In genomic region chr5:151770383-151771258, GRCh38 we compare ENCODE assay signal across 8 cellular contexts. TPM values are rescaled to one million over a fixed set of nuclear protein-coding genes. Genes with fewer than 3 reads are reported as not detected.
DNase-seq lines count a peak whose midpoint lies in the region; ATAC-seq and TF ChIP-seq lines count a peak whose summit lies in the region.

No MANE protein-coding gene starts in this region.

- DNase-seq in activated CD4-positive, alpha-beta T cell treated with anti-CD3 and anti-CD28 coated beads, Interleukin-2, amount 50 U/mL, for 4 hours = peak; percentile 11 to 45
- no peak for DNase-seq in activated CD4-positive, alpha-beta T cell treated with anti-CD3 and anti-CD28 coated beads, Interleukin-2, amount 10 ng/mL, durations not matched to agents 24 days and 14 days
- DNase-seq in GM23338 (ENCODE audit: low spot score) (peak; percentile 92), LoVo (ENCODE audit: low spot score) (peak; percentile 54), T-helper 9 cell (peak; percentile 34), epidermal melanocyte (ENCODE audit: insufficient read length, low spot score) (peak; percentile 18)
- DNase-seq in stimulated activated naive CD8-positive, alpha-beta T cell treated with anti-CD3 and anti-CD28 coated beads, Interleukin-15, amount 100 ng/mL, for 72 hours = no peak

- peaks cover 32% of the 10 kb centered on the region for H4K20me1 ChIP-seq in GM23338 (replicated peaks; ENCODE audit: insufficient read depth)

- H3K27me3 Mint-ChIP-seq in activated CD4-positive, alpha-beta T cell treated with anti-CD3 and anti-CD28 coated beads, Interleukin-2, amount 10 ng/mL, durations not matched to agents 24 days and 14 days = no peaks in the 10 kb centered on the region
- H3K27me3 Mint-ChIP-seq in GM23338 (ENCODE audit: insufficient read depth, low read depth, poor library complexity) = peaks cover 4% of the 10 kb centered on the region
- H3K27me3 Mint-ChIP-seq in stimulated activated naive CD8-positive, alpha-beta T cell treated with anti-CD3 and anti-CD28 coated beads, Interleukin-15, amount 100 ng/mL, for 72 hours = no peaks in the 10 kb centered on the region

- peak; percentile 54 for ATAC-seq in GM23338
- peak; percentile 50 for ATAC-seq in stimulated activated naive CD8-positive, alpha-beta T cell treated with anti-CD3 and anti-CD28 coated beads, Interleukin-15, amount 100 ng/mL, for 72 hours

- no peaks in the 10 kb centered on the region for H3K9me2 ChIP-seq in GM23338 (ENCODE audit: insufficient read depth)

- peak overlapping the region; percentile 74 for H3K4me2 ChIP-seq in GM23338

- H3F3A ChIP-seq in GM23338 (replicated peaks; ENCODE audit: low read depth) = no peaks in the 10 kb centered on the region

- no peaks in the 10 kb centered on the region for H3K36me3 ChIP-seq in GM23338 (ENCODE audit: insufficient read depth)

- H3K9me3 ChIP-seq in mononuclear cell (ENCODE audit: low read depth, low read length) = no peaks in the 10 kb centered on the region

- H3K4me3 ChIP-seq in GM23338 = peak overlapping the region; percentile 54
- H3K4me3 ChIP-seq in mononuclear cell (ENCODE audit: low read length) = peak overlapping the region; percentile 93

- peaks cover 25% of the 10 kb centered on the region for H3K36me3 Mint-ChIP-seq in activated CD4-positive, alpha-beta T cell treated with anti-CD3 and anti-CD28 coated beads, Interleukin-2, amount 10 ng/mL, durations not matched to agents 24 days and 14 days (ENCODE audit: low read depth)
- peaks cover 27% of the 10 kb centered on the region for H3K36me3 Mint-ChIP-seq in GM23338 (ENCODE audit: low read depth)

- no peak overlapping the region for H3K27ac Mint-ChIP-seq in activated CD4-positive, alpha-beta T cell treated with anti-CD3 and anti-CD28 coated beads, Interleukin-2, amount 10 ng/mL, durations not matched to agents 24 days and 14 days
- H3K27ac Mint-ChIP-seq in GM23338 = peak overlapping the region; percentile 98; the same call in 1 of the 2 replicates
- H3K27ac Mint-ChIP-seq in stimulated activated naive CD8-positive, alpha-beta T cell treated with anti-CD3 and anti-CD28 coated beads, Interleukin-15, amount 100 ng/mL, for 72 hours = peak overlapping the region in 1 of 2 donors; percentile 95

- peaks cover 51% of the 10 kb centered on the region for H3K79me2 ChIP-seq in GM23338 (replicated peaks; ENCODE audit: insufficient read depth)

- peaks cover 25% of the 10 kb centered on the region for H3K4me1 ChIP-seq in GM23338 (ENCODE audit: insufficient read depth)
- H3K4me1 ChIP-seq in mononuclear cell (ENCODE audit: insufficient read depth, low read length) = peaks cover 43% of the 10 kb centered on the region

- H3K27me3 ChIP-seq in GM23338 (ENCODE audit: insufficient read depth) (no peaks in the 10 kb centered on the region), mononuclear cell (ENCODE audit: insufficient read depth, low read length) (no peaks in the 10 kb centered on the region)

- no peak overlapping the region for H3K4me3 Mint-ChIP-seq in activated CD4-positive, alpha-beta T cell treated with anti-CD3 and anti-CD28 coated beads, Interleukin-2, amount 10 ng/mL, durations not matched to agents 24 days and 14 days
- H3K4me3 Mint-ChIP-seq in GM23338 = no peak overlapping the region; the same call in 1 of the 3 replicates
- no peak overlapping the region for H3K4me3 Mint-ChIP-seq in stimulated activated naive CD8-positive, alpha-beta T cell treated with anti-CD3 and anti-CD28 coated beads, Interleukin-15, amount 100 ng/mL, for 72 hours

- H3K27ac ChIP-seq in GM23338 (ENCODE audit: low read depth) = peak overlapping the region; percentile 95

- intact Hi-C loops in activated CD4-positive, alpha-beta T cell treated with anti-CD3 and anti-CD28 coated beads, Interleukin-2, amount 10 ng/mL, durations not matched to agents 24 days and 14 days (cut with micrococcal nuclease) = loop anchor here (1.0 to 10.0 kb wide), 8 partner anchors 12 to 1414 kb away; partner anchors contain the start of genes ANXA6, ATOX1, SLC36A1 and TCOF1

- peak overlapping the region; percentile 74 for H2AFZ ChIP-seq in GM23338

- H3K4me1 Mint-ChIP-seq in activated CD4-positive, alpha-beta T cell treated with anti-CD3 and anti-CD28 coated beads, Interleukin-2, amount 10 ng/mL, durations not matched to agents 24 days and 14 days = peaks cover 23% of the 10 kb centered on the region
- H3K4me1 Mint-ChIP-seq in GM23338 = peaks cover 19% of the 10 kb centered on the region
- H3K4me1 Mint-ChIP-seq in stimulated activated naive CD8-positive, alpha-beta T cell treated with anti-CD3 and anti-CD28 coated beads, Interleukin-15, amount 100 ng/mL, for 72 hours = peaks cover 28% of the 10 kb centered on the region

- peak in 1 of 2 experiments; percentile 21; a peak in 1 of 4 replicates for TF ChIP-seq CTCF in GM23338 (conservative IDR thresholded peaks at IDR 0.05; ENCODE audit: low read depth in 2 of 2)

- no peaks in the 10 kb centered on the region for H3K9me3 Mint-ChIP-seq in activated CD4-positive, alpha-beta T cell treated with anti-CD3 and anti-CD28 coated beads, Interleukin-2, amount 10 ng/mL, durations not matched to agents 24 days and 14 days
- H3K9me3 Mint-ChIP-seq in GM23338 = no peaks in the 10 kb centered on the region
- no peaks in the 10 kb centered on the region for H3K9me3 Mint-ChIP-seq in stimulated activated naive CD8-positive, alpha-beta T cell treated with anti-CD3 and anti-CD28 coated beads, Interleukin-15, amount 100 ng/mL, for 72 hours

TF ChIP-seq in GM23338, 12 proteins besides CTCF, POLR2A, EP300 and RAD21:
- TF ChIP-seq ZNF462 (CRISPR knock-in tag; IDR thresholded peaks at IDR 0.05) (no peak), POLR2AphosphoS5 (IDR thresholded peaks at IDR 0.05; ENCODE audit: low read depth) (peak; percentile 61)

RNA-seq across cellular contexts. Expression of gene G3BP1, which starts 1.1 kb away (rescaled TPM):
- total RNA-seq in activated CD4-positive, alpha-beta T cell treated with anti-CD3 and anti-CD28 coated beads, Interleukin-2, amount 10 ng/mL, durations not matched to agents 24 days and 14 days = 362 and 367 TPM in 2 replicates
- total RNA-seq in GM23338 (2014; rRNA removed; shearing (Covaris generic)) = 323 and 345 TPM in 2 replicates
- polyA plus RNA-seq in GM23338 (2016; fragmentation: Nextera tagmentation; extraction: Ambion mirVana) = 158 and 183 TPM in 2 replicates
- total RNA-seq in mononuclear cell = 72.5 TPM

RNA-seq across cellular contexts. Expression of gene ATOX1, which starts 12.2 kb away (rescaled TPM):
- 75.6 and 78.4 TPM in 2 replicates for total RNA-seq in activated CD4-positive, alpha-beta T cell treated with anti-CD3 and anti-CD28 coated beads, Interleukin-2, amount 10 ng/mL, durations not matched to agents 24 days and 14 days
- 118 and 123 TPM in 2 replicates for total RNA-seq in GM23338 (2014; rRNA removed; shearing (Covaris generic))
- polyA plus RNA-seq in GM23338 (2016; fragmentation: Nextera tagmentation; extraction: Ambion mirVana) = 120 and 134 TPM in 2 replicates
- 18.1 TPM for total RNA-seq in mononuclear cell

Comparison
In these comparisons a context has a peak if more than half of its experiments do, and no peak if none do; other contexts are left out.
1. DNase-seq: peak in activated CD4-positive, alpha-beta T cell treated with anti-CD3 and anti-CD28 coated beads, Interleukin-2, amount 50 U/mL, for 4 hours (2 of 2), GM23338 (single experiment), LoVo (single experiment), T-helper 9 cell (single experiment) and epidermal melanocyte (single experiment); none in activated CD4-positive, alpha-beta T cell treated with anti-CD3 and anti-CD28 coated beads, Interleukin-2, amount 10 ng/mL, durations not matched to agents 24 days and 14 days (single experiment) and stimulated activated naive CD8-positive, alpha-beta T cell treated with anti-CD3 and anti-CD28 coated beads, Interleukin-15, amount 100 ng/mL, for 72 hours (0 of 2).